ENCODE assay signal across 8 cellular contexts in the genomic region with DNA sequence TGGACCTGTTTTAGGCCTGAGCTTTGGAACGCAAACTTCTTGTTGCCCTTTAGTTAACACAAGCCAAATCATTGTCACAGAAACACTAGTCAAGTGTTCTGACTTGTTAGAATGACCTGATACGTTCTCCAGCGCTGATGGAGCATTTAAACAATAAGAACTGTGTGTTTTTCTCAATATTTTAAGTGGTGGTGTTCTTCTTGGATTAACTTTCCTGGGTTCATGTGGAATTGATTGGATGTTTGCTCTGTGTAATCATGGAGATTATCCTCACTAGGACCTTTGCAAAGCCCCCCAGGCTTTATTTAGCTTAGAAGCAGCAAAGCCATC. TPM values are rescaled to one million over a fixed set of nuclear protein-coding genes. Genes with fewer than 3 reads are reported as not detected.
A peak's percentile ranks its signal among the peaks of the same experiment; 100 is the strongest.
DNase-seq lines count a peak whose midpoint lies in the region; ATAC-seq and TF ChIP-seq lines count a peak whose summit lies in the region.

No MANE protein-coding gene starts in this region.

- H3F3A ChIP-seq in DOHH2 (ENCODE audit: control insufficient read depth, insufficient read depth): no peaks in the 10 kb centered on the region

- peak overlapping the region; percentile 89 for H3K4me2 ChIP-seq in DOHH2 (ENCODE audit: low read length)

- no peaks in the 10 kb centered on the region for H3K9me3 ChIP-seq in DOHH2 (ENCODE audit: control insufficient read depth, insufficient read depth, low read length)
- H3K9me3 ChIP-seq in SJCRH30 (replicated peaks): no peaks in the 10 kb centered on the region
- H3K9me3 ChIP-seq in esophagus (ENCODE audit: control insufficient read depth in 2 of 2, insufficient read depth in 1 of 2, low read depth in 1 of 2, low read length in 1 of 2): no peaks in the 10 kb centered on the region

- peaks cover 16% of the 10 kb centered on the region for H3K27me3 ChIP-seq in DOHH2 (ENCODE audit: control insufficient read depth, low read length)
- no peaks in the 10 kb centered on the region for H3K27me3 ChIP-seq in SJCRH30
- no peaks in the 10 kb centered on the region for H3K27me3 ChIP-seq in esophagus (ENCODE audit: control insufficient read depth in 1 of 2, insufficient read depth in 2 of 2, low read length in 2 of 2)

- DNase-seq in SJCRH30: peak in 1 of 2 experiments; percentile 2
- no peak for DNase-seq in progenitor cell of endocrine pancreas (ENCODE audit: low spot score, unreplicated experiment)
- DNase-seq in NOMO-1 treated with DMSO at 0.1 percent for 48 hours (lab: John Stamatoyannopoulos, UW; ENCODE audit: unreplicated experiment): no peak
- no peak for DNase-seq in DMS153 (lab: John Stamatoyannopoulos, UW)

- H3K4me3 ChIP-seq in DOHH2 (ENCODE audit: low read length) (peak overlapping the region; percentile 79), SJCRH30 (peak overlapping the region; percentile 88), esophagus (ENCODE audit: low read depth in 1 of 2, low read length in 2 of 2) (peak overlapping the region; percentile 74 to 84)

- H3K4me1 ChIP-seq in DOHH2 (ENCODE audit: control insufficient read depth, low read length) (peaks cover 21% of the 10 kb centered on the region), SJCRH30 (0 out of 2 replicates have a peak, but pooled peaks cover 4% of the 10 kb centered on the region), esophagus (ENCODE audit: control insufficient read depth in 2 of 2, insufficient read depth in 2 of 2, low read length in 1 of 2) (peaks cover 0 to 3% of the 10 kb centered on the region in 2 donors)

- H3K4me3 Mint-ChIP-seq in progenitor cell of endocrine pancreas (ENCODE audit: low read depth): peak overlapping the region; percentile 90

- peak overlapping the region; percentile 98 for H3K27ac Mint-ChIP-seq in progenitor cell of endocrine pancreas

- H3K27ac ChIP-seq in DOHH2 (ENCODE audit: low read depth, low read length) (no peak overlapping the region), SJCRH30 (no peak overlapping the region), esophagus (ENCODE audit: low read depth in 2 of 2, low read length in 1 of 2) (peak overlapping the region; percentile 72 to 93)

- H3K36me3 ChIP-seq in DOHH2 (ENCODE audit: control insufficient read depth, low read length) (no peaks in the 10 kb centered on the region), SJCRH30 (no peaks in the 10 kb centered on the region), esophagus (ENCODE audit: control insufficient read depth in 2 of 2, insufficient read depth in 2 of 2, low read length in 1 of 2) (no peaks in the 10 kb centered on the region)

- H3K9me2 ChIP-seq in DOHH2 (replicated peaks; ENCODE audit: control insufficient read depth, low read length): no peaks in the 10 kb centered on the region

- H3K9me3 Mint-ChIP-seq in progenitor cell of endocrine pancreas (ENCODE audit: low read depth): no peaks in the 10 kb centered on the region

- H3K27me3 Mint-ChIP-seq in progenitor cell of endocrine pancreas: no peaks in the 10 kb centered on the region

- H3K4me1 Mint-ChIP-seq in progenitor cell of endocrine pancreas (ENCODE audit: low read depth): peaks cover 49% of the 10 kb centered on the region

- H3K36me3 Mint-ChIP-seq in progenitor cell of endocrine pancreas (ENCODE audit: insufficient read depth): peaks cover 3% of the 10 kb centered on the region

- no peaks in the 10 kb centered on the region for H4K20me1 ChIP-seq in DOHH2 (ENCODE audit: control insufficient read depth, insufficient read depth, low read depth, low read length)

- no peak for ATAC-seq in HG03457 (IDR thresholded peaks at IDR 0.05; ENCODE audit: unreplicated experiment)
- ATAC-seq in HG03442 (IDR thresholded peaks at IDR 0.05; ENCODE audit: unreplicated experiment): no peak

- 22 to 30% methylated on average over 3 of the region's 3 CpGs for WGBS in esophagus, 2 donors

- H3K79me2 ChIP-seq in DOHH2 (ENCODE audit: control insufficient read depth, low read length): peaks cover 18% of the 10 kb centered on the region

- TF ChIP-seq CTCF in DOHH2 (IDR thresholded peaks at IDR 0.05; ENCODE audit: low read depth, low read length, poor library complexity, severe bottlenecking) (no peak), progenitor cell of endocrine pancreas (IDR thresholded peaks at IDR 0.05; ENCODE audit: unreplicated experiment) (no peak)

RNA-seq across cellular contexts. Expression of a gene that starts 1.6 kb away (rescaled TPM):
- total RNA-seq in SJCRH30 (2014; rRNA removed; shearing (Covaris generic)): 5.1 and 7.4 TPM in 2 replicates
- 10 to 100 TPM; 13.6 to 15.2 TPM for polyA plus RNA-seq in esophagus
- 36.2 and 39.2 TPM in 2 replicates for total RNA-seq in progenitor cell of endocrine pancreas

Comparison
In these comparisons a context has a peak if more than half of its experiments do, and no peak if none do; other contexts are left out.
1. H3K27ac ChIP-seq: peak in esophagus (2 of 2); none in DOHH2 (single experiment) and SJCRH30 (single experiment).
2. Peak in every context shown above with its lines, with median percentiles within 50 percentile points of each other: H3K4me3 ChIP-seq.